Comparison of ENCODE assay signal across 1 cellular context in the genomic region with DNA sequence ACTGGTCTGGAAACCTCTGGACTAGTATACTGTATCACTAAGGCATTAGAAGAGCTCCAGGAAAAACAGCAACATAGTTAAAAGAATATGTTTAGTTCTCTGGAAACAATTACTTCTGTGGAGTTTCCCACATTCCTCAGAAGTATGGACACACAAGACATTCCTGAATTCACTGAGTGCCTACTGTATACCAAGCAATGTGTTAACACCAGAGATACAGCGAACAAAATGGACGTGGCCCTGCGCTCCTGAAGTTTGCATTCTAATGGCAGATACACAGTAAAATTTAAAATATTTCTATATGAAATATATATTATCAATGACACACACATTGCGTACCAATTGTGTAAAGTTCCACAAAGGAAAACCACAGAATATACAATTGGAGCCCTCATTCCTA.
TF ChIP-seq lines count a peak whose summit lies in the region.

No MANE protein-coding gene starts in this region.

TF ChIP-seq in HCT116, 20 proteins besides CTCF, POLR2A, EP300 and RAD21 (continued from another document):
- TF ChIP-seq REST (IDR thresholded peaks at IDR 0.05; ENCODE audit: low read depth) (no peak), FOSL1 (IDR thresholded peaks at IDR 0.05; ENCODE audit: low read depth) (no peak), EGR1 (IDR thresholded peaks at IDR 0.05; ENCODE audit: low read depth) (no peak), POLR2AphosphoS5 (IDR thresholded peaks at IDR 0.05; ENCODE audit: low read depth, low read length) (no peak), CEBPB (IDR thresholded peaks at IDR 0.05; ENCODE audit: low read depth) (no peak), SIN3A (IDR thresholded peaks at IDR 0.05; ENCODE audit: low read depth) (no peak)
